In genomic region chr11:126494831-126495230, GRCh38 we compare ENCODE assay signal across 15 cellular contexts.
"Had no signal": no experiment of that assay in that cellular context is flagged by ENCODE, and none has a peak within 500 bp of the region (broad histone marks: within the 10 kb centered on the region; RNA-seq: fewer than 3 reads in every experiment).

No MANE protein-coding gene starts in this region.

- ATAC-seq: activated naive CD4-positive, alpha-beta T cell treated with anti-CD3 and anti-CD28 coated beads, Interleukin-2, amount 50 U/mL, for 72 hours; activated T-cell treated with anti-CD3 and anti-CD28 coated beads, Interleukin-2, amount 50 U/mL, for 72 hours; psoas muscle; right cardiac atrium had no signal

- FAIRE-seq: small intestine had no signal

- DNase-seq: activated CD4-positive, alpha-beta T cell treated with anti-CD3 and anti-CD28 coated beads, Interleukin-2, amount 50 U/mL, for 4 hours; activated gamma-delta T cell treated with Interleukin-2 at 50 U/mL for 16 hours; activated T-cell treated with anti-CD3 and anti-CD28 coated beads, Interleukin-2, amount 50 U/mL, for 72 hours; adrenal gland; effector CD8-positive, alpha-beta T cell; foreskin fibroblast; right cardiac atrium; small intestine; stimulated activated CD4-positive, alpha-beta T cell treated with anti-CD3 and anti-CD28 coated beads, Interleukin-4, amount 100 ng/mL, for 1 hour; WERI-Rb-1 had no signal

- H3K4me3 ChIP-seq: adrenal gland, hepatocyte, psoas muscle had no signal

- H3K79me2 ChIP-seq: hepatocyte had no signal

- H3K4me2 ChIP-seq: hepatocyte had no signal

- H3K9me3 Mint-ChIP-seq: activated naive CD4-positive, alpha-beta T cell treated with anti-CD3 and anti-CD28 coated beads, Interleukin-2, amount 50 U/mL, for 72 hours; activated T-cell treated with anti-CD3 and anti-CD28 coated beads, Interleukin-2, amount 50 U/mL, for 72 hours; dendritic cell treated with granulocyte-macrophage colony-stimulating factor and Interleukin-4, amounts not matched to agents 40 ng/mL and 50 ng/mL, for 4 days; T-helper 1 cell treated with Interleukin-12 subunit alpha and Interleukin-12 subunit beta and Interleukin-4 antibody, amounts not matched to agents 30 μg/mL and 1 μg/mL, for 36 hours had no signal

- H3K4me1 ChIP-seq: adrenal gland, psoas muscle had no signal

- H2AFZ ChIP-seq: hepatocyte had no signal

- H3K27ac Mint-ChIP-seq: activated T-cell treated with anti-CD3 and anti-CD28 coated beads, Interleukin-2, amount 50 U/mL, for 72 hours; dendritic cell treated with granulocyte-macrophage colony-stimulating factor and Interleukin-4, amounts not matched to agents 40 ng/mL and 50 ng/mL, for 4 days; T-helper 1 cell treated with Interleukin-12 subunit alpha and Interleukin-12 subunit beta and Interleukin-4 antibody, amounts not matched to agents 30 μg/mL and 1 μg/mL, for 36 hours had no signal

- H3K4me3 Mint-ChIP-seq: activated T-cell treated with anti-CD3 and anti-CD28 coated beads, Interleukin-2, amount 50 U/mL, for 72 hours; dendritic cell treated with granulocyte-macrophage colony-stimulating factor and Interleukin-4, amounts not matched to agents 40 ng/mL and 50 ng/mL, for 4 days; T-helper 1 cell treated with Interleukin-12 subunit alpha and Interleukin-12 subunit beta and Interleukin-4 antibody, amounts not matched to agents 30 μg/mL and 1 μg/mL, for 36 hours had no signal

- H3K9me3 ChIP-seq: adrenal gland, psoas muscle had no signal

- H3K27me3 ChIP-seq: adrenal gland had no signal

- H3K27ac ChIP-seq: adrenal gland, hepatocyte, psoas muscle, WERI-Rb-1 had no signal

- H3K36me3 Mint-ChIP-seq: activated naive CD4-positive, alpha-beta T cell treated with anti-CD3 and anti-CD28 coated beads, Interleukin-2, amount 50 U/mL, for 72 hours had no signal

- H3K36me3 ChIP-seq: adrenal gland, WERI-Rb-1 had no signal
